In genomic region chr1:39691383-39692151, GRCh38 we compare ENCODE assay signal across 8 cellular contexts. TPM values are rescaled to one million over a fixed set of nuclear protein-coding genes. Genes with fewer than 3 reads are reported as not detected.
A peak's percentile ranks its signal among the peaks of the same experiment; 100 is the strongest.
DNase-seq lines count a peak whose midpoint lies in the region; ATAC-seq and TF ChIP-seq lines count a peak whose summit lies in the region.

Gene HPCAL4, minus strand, starts transcription at chr1:39691433. Its CDS starts 6,830 bp downstream, at chr1:39684603.

- DNase-seq in AG09319 (ENCODE audit: extremely low read depth, low read depth) (peak; percentile 10), HT-29 (ENCODE audit: low spot score) (peak; percentile 84), NOMO-1 treated with DMSO at 0.1 percent for 48 hours (lab: John Stamatoyannopoulos, UW; ENCODE audit: unreplicated experiment) (peak; percentile 82), activated T-cell treated with anti-CD3 and anti-CD28 coated beads for 24 hours (ENCODE audit: low read depth) (peak; percentile 82), epithelial cell of esophagus (ENCODE audit: low read depth) (peak; percentile 88)
- DNase-seq in stimulated activated CD8-positive, alpha-beta memory T cell treated with anti-CD3 and anti-CD28 coated beads, Interleukin-2, amount 100 ng/mL, for 1 hour (ENCODE audit: low read depth in 2 of 2) = peak; percentile 71 to 87

- peaks cover 21% of the 10 kb centered on the region for H3K4me1 ChIP-seq in mononuclear cell (ENCODE audit: insufficient read depth, low read length)

- no peaks in the 10 kb centered on the region for H3K9me3 ChIP-seq in mononuclear cell (ENCODE audit: low read depth, low read length)

- TF ChIP-seq CTCF in AG09319 (IDR thresholded peaks at IDR 0.05; ENCODE audit: low read depth, low read length) = no peak
- no peak for TF ChIP-seq CTCF in epithelial cell of esophagus (IDR thresholded peaks at IDR 0.05; ENCODE audit: insufficient read depth, low read depth, low read length, missing control alignments)

- ATAC-seq in GM19372 (IDR thresholded peaks at IDR 0.05; ENCODE audit: low read depth, unreplicated experiment) = peak; percentile 95

- peaks cover 69% of the 10 kb centered on the region for H3K27me3 ChIP-seq in mononuclear cell (ENCODE audit: insufficient read depth, low read length)

- H3K4me3 ChIP-seq in epithelial cell of esophagus (ENCODE audit: low read length) (peak within 1 kb of the TSS; percentile 14), mononuclear cell (ENCODE audit: low read length) (peak within 1 kb of the TSS; percentile 36)

RNA-seq across cellular contexts. Expression of gene HPCAL4, which starts in this region (rescaled TPM):
- total RNA-seq in HT-29 (2014; rRNA removed; shearing (Covaris generic)) = not detected in 2 replicates
- total RNA-seq in mononuclear cell = 5.5 TPM

Comparison
In these comparisons a context has a peak if more than half of its experiments do, and no peak if none do; other contexts are left out.
1. Peak in every context shown above with its lines: DNase-seq, ATAC-seq and H3K4me3 ChIP-seq.
2. Peak in DNase-seq in HT-29; RNA of the gene not detected or under 1 TPM.
3. DNase-seq: peak in every context shown above with its lines; median percentile 88 in epithelial cell of esophagus; 84 in HT-29; 82 in NOMO-1 treated with DMSO at 0.1 percent for 48 hours; 82 in activated T-cell treated with anti-CD3 and anti-CD28 coated beads for 24 hours; 79 in stimulated activated CD8-positive, alpha-beta memory T cell treated with anti-CD3 and anti-CD28 coated beads, Interleukin-2, amount 100 ng/mL, for 1 hour; 10 in AG09319.